8 cellular contexts compared by ENCODE assay signal in genomic region chr6:112286010-112286409, GRCh38. TPM values are rescaled to one million over a fixed set of nuclear protein-coding genes. Genes with fewer than 3 reads are reported as not detected.
DNase-seq lines count a peak whose midpoint lies in the region; ATAC-seq and TF ChIP-seq lines count a peak whose summit lies in the region.

No MANE protein-coding gene starts in this region.

- H3K18ac ChIP-seq in mesendoderm (ENCODE audit: low read length): no peak overlapping the region

- no peak overlapping the region for H2BK5ac ChIP-seq in mesendoderm (ENCODE audit: low read length)

- H3K27ac ChIP-seq in mesendoderm (ENCODE audit: low read depth, low read length): no peak overlapping the region

- peak in 4 of 5 experiments; percentile 13 to 94 (median 42) for DNase-seq in T-helper 2 cell
- DNase-seq in mesendoderm: peak; percentile 23
- DNase-seq in germinal center (ENCODE audit: low spot score): no peak
- no peak for DNase-seq in NCI-H446 treated with DMSO at 0.1 percent for 48 hours (lab: John Stamatoyannopoulos, UW)
- no peak for DNase-seq in left ventricle myocardium superior
- DNase-seq in OCI-M2 (lab: John Stamatoyannopoulos, UW; ENCODE audit: unreplicated experiment): no peak

- WGBS in mesendoderm (ENCODE audit: extremely low coverage, insufficient coverage, low lambda C conversion rate): no CpG with 5 or more reads among the region's 2 CpGs

- no peak for TF ChIP-seq POLR2A in GM18505 (IDR thresholded peaks at IDR 0.05; ENCODE audit: borderline replicate concordance, extremely low read depth, insufficient read depth, insufficient read length)

- H3K9ac ChIP-seq in mesendoderm (ENCODE audit: low read length): no peak overlapping the region

- no peak overlapping the region for H2BK15ac ChIP-seq in mesendoderm (replicated peaks; ENCODE audit: low read depth)

- H3K4me1 ChIP-seq in mesendoderm (ENCODE audit: control insufficient read depth, low read depth, low read length): no peaks in the 10 kb centered on the region

- no peak overlapping the region for H3K4me3 ChIP-seq in mesendoderm (ENCODE audit: low read length)

- no peak overlapping the region for H2BK120ac ChIP-seq in mesendoderm (ENCODE audit: low read depth, low read length)

- no peak overlapping the region for H4K8ac ChIP-seq in mesendoderm (ENCODE audit: low read depth, low read length)

- intact Hi-C loops in left ventricle myocardium superior (cut with micrococcal nuclease): no loop called here

- no peaks in the 10 kb centered on the region for H3K79me1 ChIP-seq in mesendoderm (ENCODE audit: low read length)

- no peak overlapping the region for H3K4me2 ChIP-seq in mesendoderm (ENCODE audit: low read length)

- no peak overlapping the region for H3K23ac ChIP-seq in mesendoderm (ENCODE audit: low read length)

- no peaks in the 10 kb centered on the region for H3K36me3 ChIP-seq in mesendoderm (ENCODE audit: control insufficient read depth, insufficient read depth, low read length)

- no peaks in the 10 kb centered on the region for H3K79me2 ChIP-seq in mesendoderm (ENCODE audit: control insufficient read depth, insufficient read depth, low read length)

- no peak overlapping the region for H2AK5ac ChIP-seq in mesendoderm (ENCODE audit: low read length)

- no peak overlapping the region for H3K56ac ChIP-seq in mesendoderm (ENCODE audit: low read length)

- H4K5ac ChIP-seq in mesendoderm (ENCODE audit: low read length): no peak overlapping the region

- no peaks in the 10 kb centered on the region for H3K27me3 ChIP-seq in mesendoderm (ENCODE audit: insufficient read depth, low read length, poor library complexity)

- ATAC-seq in GM18505 (IDR thresholded peaks at IDR 0.05; ENCODE audit: unreplicated experiment) (peak; percentile 80), HG02759 (IDR thresholded peaks at IDR 0.05; ENCODE audit: unreplicated experiment) (peak; percentile 92), left ventricle myocardium superior (no peak)

- H3K4ac ChIP-seq in mesendoderm (ENCODE audit: low read depth, low read length): no peak overlapping the region

RNA-seq across cellular contexts. Expression of gene LAMA4, which starts 31.6 kb away (rescaled TPM):
- polyA plus RNA-seq in mesendoderm (2013, experiment 1 of 2): 3.3 TPM
- polyA plus RNA-seq in mesendoderm (2013, experiment 2 of 2): 1.6 TPM
- 50.6 TPM for total RNA-seq in left ventricle myocardium superior

Comparison
In these comparisons a context has a peak if more than half of its experiments do, and no peak if none do; other contexts are left out.
1. DNase-seq: peak in T-helper 2 cell (4 of 5) and mesendoderm (single experiment); none in germinal center (single experiment), NCI-H446 treated with DMSO at 0.1 percent for 48 hours (single experiment), left ventricle myocardium superior (single experiment) and OCI-M2 (single experiment).